ENCODE assay signal across 25 cellular contexts in the genomic region with DNA sequence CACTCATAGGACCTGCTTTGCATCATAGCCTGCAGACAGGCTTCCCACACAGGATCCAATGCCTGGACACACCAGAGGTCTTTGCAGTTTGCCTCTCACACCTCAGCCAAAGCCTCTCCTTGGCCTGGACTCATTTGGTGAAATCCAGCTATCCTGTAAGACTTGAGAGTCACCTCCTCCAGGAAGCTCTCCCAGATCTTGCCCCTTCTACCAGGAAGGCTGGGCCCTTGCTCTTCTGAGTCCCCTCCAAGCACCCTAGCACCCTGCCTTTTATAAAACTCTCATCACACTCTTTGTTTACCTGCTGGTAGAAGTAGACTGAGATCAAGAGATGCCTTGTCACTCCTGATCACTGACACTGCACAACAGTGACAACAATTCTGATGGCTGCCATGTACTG.
"Had no signal": no experiment of that assay in that cellular context is flagged by ENCODE, and none has a peak within 500 bp of the region (broad histone marks: within the 10 kb centered on the region; RNA-seq: fewer than 3 reads in every experiment).

No MANE protein-coding gene starts in this region.

- ATAC-seq: activated CD4-positive, alpha-beta T cell treated with anti-CD3 and anti-CD28 coated beads for 36 hours; activated naive CD4-positive, alpha-beta T cell treated with anti-CD3 and anti-CD28 coated beads, Interleukin-2, amount 50 U/mL, for 72 hours; activated T-cell treated with anti-CD3 and anti-CD28 coated beads, Interleukin-2, amount 50 U/mL, for 72 hours; foreskin keratinocyte; stimulated activated memory B cell treated with anti-CD40 and anti-IgM and Interleukin-4, amounts not matched to agents 10 μg/mL and 1 μg/mL and 100 μg/mL, for 72 hours had no signal

- H3K4me3 Mint-ChIP-seq: activated CD4-positive, alpha-beta T cell treated with anti-CD3 and anti-CD28 coated beads for 36 hours; activated T-cell treated with anti-CD3 and anti-CD28 coated beads, Interleukin-2, amount 50 U/mL, for 72 hours; nephron; stimulated activated memory B cell treated with anti-CD40 and anti-IgM and Interleukin-4, amounts not matched to agents 10 μg/mL and 1 μg/mL and 100 μg/mL, for 72 hours had no signal

- H3K36me3 Mint-ChIP-seq: activated naive CD4-positive, alpha-beta T cell treated with anti-CD3 and anti-CD28 coated beads, Interleukin-2, amount 50 U/mL, for 72 hours; stimulated activated memory B cell treated with anti-CD40 and anti-IgM and Interleukin-4, amounts not matched to agents 10 μg/mL and 1 μg/mL and 100 μg/mL, for 72 hours had no signal

- H3K27ac Mint-ChIP-seq: activated CD4-positive, alpha-beta T cell treated with anti-CD3 and anti-CD28 coated beads for 36 hours; activated naive CD4-positive, alpha-beta T cell treated with anti-CD3 and anti-CD28 coated beads, Interleukin-2, amount 50 U/mL, for 72 hours; activated T-cell treated with anti-CD3 and anti-CD28 coated beads, Interleukin-2, amount 50 U/mL, for 72 hours; stimulated activated memory B cell treated with anti-CD40 and anti-IgM and Interleukin-4, amounts not matched to agents 10 μg/mL and 1 μg/mL and 100 μg/mL, for 72 hours had no signal

- H3K4me1 Mint-ChIP-seq: activated CD4-positive, alpha-beta T cell treated with anti-CD3 and anti-CD28 coated beads for 36 hours; stimulated activated memory B cell treated with anti-CD40 and anti-IgM and Interleukin-4, amounts not matched to agents 10 μg/mL and 1 μg/mL and 100 μg/mL, for 72 hours had no signal

- H3K27ac ChIP-seq: cardiac muscle cell, colonic mucosa, esophagus muscularis mucosa, foreskin keratinocyte, left lung, ovary, psoas muscle, sigmoid colon, stomach, thyroid gland had no signal

- H3K27me3 ChIP-seq: colonic mucosa, heart right ventricle, left lung, ovary, thyroid gland had no signal

- H3K4me1 ChIP-seq: colonic mucosa, left lung, psoas muscle, sigmoid colon, thyroid gland had no signal

- H3K4me3 ChIP-seq: cardiac muscle cell, colonic mucosa, esophagus muscularis mucosa, heart right ventricle, left lung, ovary, psoas muscle, sigmoid colon, stomach, thyroid gland had no signal

- FAIRE-seq: small intestine had no signal

- H3K9me3 Mint-ChIP-seq: activated naive CD4-positive, alpha-beta T cell treated with anti-CD3 and anti-CD28 coated beads, Interleukin-2, amount 50 U/mL, for 72 hours; activated T-cell treated with anti-CD3 and anti-CD28 coated beads, Interleukin-2, amount 50 U/mL, for 72 hours; nephron; stimulated activated memory B cell treated with anti-CD40 and anti-IgM and Interleukin-4, amounts not matched to agents 10 μg/mL and 1 μg/mL and 100 μg/mL, for 72 hours had no signal

- H3K36me3 ChIP-seq: cardiac muscle cell, colonic mucosa, esophagus muscularis mucosa, heart right ventricle, left lung, ovary, sigmoid colon, stomach, thyroid gland had no signal

- DNase-seq: activated CD4-positive, alpha-beta T cell treated with anti-CD3 and anti-CD28 coated beads for 36 hours; activated CD4-positive, CD25-positive, alpha-beta regulatory T cell; activated naive CD4-positive, alpha-beta T cell; activated T-cell treated with anti-CD3 and anti-CD28 coated beads for 4 hours; activated T-cell treated with anti-CD3 and anti-CD28 coated beads, Interleukin-2, amount 50 U/mL, for 72 hours; cerebellar nuclear complex; colonic mucosa; effector CD8-positive, alpha-beta T cell; foreskin keratinocyte; kidney glomerular epithelial cell; left lung; ovary; psoas muscle; small intestine; stimulated activated CD4-positive, alpha-beta T cell treated with anti-CD3 and anti-CD28 coated beads, Interleukin-4, amount 100 ng/mL, for 4 hours; stimulated activated CD8-positive, alpha-beta memory T cell treated with anti-CD3 and anti-CD28 coated beads, Interleukin-4, amount 100 ng/mL, for 48 hours; stomach; thyroid gland had no signal

- H3K9me3 ChIP-seq: colonic mucosa, esophagus muscularis mucosa, heart right ventricle, left lung, ovary, psoas muscle, sigmoid colon, stomach, thyroid gland had no signal
